In genomic region chr10:99341248-99341647, GRCh38 we compare ENCODE assay signal across 2 cellular contexts.
TF ChIP-seq lines count a peak whose summit lies in the region.

No MANE protein-coding gene starts in this region.

TF ChIP-seq in SK-N-SH, 30 proteins besides CTCF, POLR2A, EP300 and RAD21 (continued from another document):
- TF ChIP-seq ZBTB33 (IDR thresholded peaks at IDR 0.05; ENCODE audit: borderline replicate concordance, low read depth), result no peak
- TF ChIP-seq GABPA (IDR thresholded peaks at IDR 0.05; ENCODE audit: low read depth), result no peak

TF ChIP-seq in neural cell, 6 proteins besides CTCF, POLR2A, EP300 and RAD21:
- TF ChIP-seq REST (IDR thresholded peaks at IDR 0.05; ENCODE audit: borderline replicate concordance), result no peak
- TF ChIP-seq POLR2AphosphoS5 (IDR thresholded peaks at IDR 0.05), result no peak
- no peak for TF ChIP-seq MXI1 (conservative IDR thresholded peaks at IDR 0.05; ENCODE audit: poor library complexity, severe bottlenecking)
- no peak for TF ChIP-seq EZH2 (IDR thresholded peaks at IDR 0.05; ENCODE audit: borderline replicate concordance, insufficient read depth, low read length, poor library complexity, severe bottlenecking)
